Comparison of ENCODE assay signal across 13 cellular contexts in genomic region chr5:39426136-39426535, GRCh38. TPM values are rescaled to one million over a fixed set of nuclear protein-coding genes. Genes with fewer than 3 reads are reported as not detected.
A peak's percentile ranks its signal among the peaks of the same experiment; 100 is the strongest.
DNase-seq lines count a peak whose midpoint lies in the region; ATAC-seq, FAIRE-seq and TF ChIP-seq lines count a peak whose summit lies in the region.
"Had no signal": no experiment of that assay in that cellular context is flagged by ENCODE, and none has a peak within 500 bp of the region (broad histone marks: within the 10 kb centered on the region; RNA-seq: fewer than 3 reads in every experiment).

No MANE protein-coding gene starts in this region.

- peaks cover 0 to 31% (median 0%) of the 10 kb centered on the region in 11 experiments; a peak in 4 of 22 replicates for H3K36me3 ChIP-seq in BLaER1 treated with 17β-estradiol and CSF1 and Interleukin-3, amounts not matched to agents 10 nM and 100 nM
- peaks cover 26% of the 10 kb centered on the region for H3K36me3 ChIP-seq in SJSA1

- H3K4me3 ChIP-seq in BLaER1 treated with 17β-estradiol and CSF1 and Interleukin-3, amounts not matched to agents 10 nM and 100 nM: no peak overlapping the region
- H3K4me3 ChIP-seq in SJSA1: no peak overlapping the region; the same call in 1 of the 2 replicates

- CTCF ChIA-PET in activated naive CD4-positive, alpha-beta T cell treated with anti-CD3 and anti-CD28 coated beads, Interleukin-2, amount 10 ng/mL, durations not matched to agents 7 days and 5 days (lab: Charles Lee): interaction anchor here (0.7 kb wide), 1 partner anchor 509 kb away, joined by 3 read pairs; no protein-coding TSS in a partner anchor

- H3K4me2 ChIP-seq in BLaER1 treated with 17β-estradiol and CSF1 and Interleukin-3, amounts not matched to agents 10 nM and 100 nM: peak overlapping the region; percentile 72 to 94 (median 81); a peak in 19 of 22 replicates

- no peaks in the 10 kb centered on the region for H3K27me3 Mint-ChIP-seq in progenitor cell of endocrine pancreas
- H3K27me3 Mint-ChIP-seq in activated naive CD4-positive, alpha-beta T cell treated with anti-CD3 and anti-CD28 coated beads, Interleukin-2, amount 10 ng/mL, durations not matched to agents 7 days and 5 days: peaks cover 53% of the 10 kb centered on the region

- H3K4me1 Mint-ChIP-seq in progenitor cell of endocrine pancreas (ENCODE audit: low read depth): peaks cover 37% of the 10 kb centered on the region
- peaks cover 7% of the 10 kb centered on the region for H3K4me1 Mint-ChIP-seq in activated naive CD4-positive, alpha-beta T cell treated with anti-CD3 and anti-CD28 coated beads, Interleukin-2, amount 10 ng/mL, durations not matched to agents 7 days and 5 days

- H3K9ac ChIP-seq in BLaER1 treated with 17β-estradiol and CSF1 and Interleukin-3, amounts not matched to agents 10 nM and 100 nM: peak overlapping the region in 1 of 11 experiments; percentile 90; a peak in 3 of 22 replicates

- DNase-seq in SJSA1 (ENCODE audit: low read depth in 1 of 2, low spot score in 2 of 2) (peak in 1 of 2 experiments; percentile 48), glomerular visceral epithelial cell (ENCODE audit: extremely low spot score) (peak; percentile 20), progenitor cell of endocrine pancreas (ENCODE audit: low spot score, unreplicated experiment) (no peak), NCI-H2029 (lab: John Stamatoyannopoulos, UW) (no peak), frontal cortex (ENCODE audit: low spot score in 2 of 2) (no peak)
- DNase-seq in activated naive CD4-positive, alpha-beta T cell treated with anti-CD3 and anti-CD28 coated beads, Interleukin-2, amount 10 ng/mL, durations not matched to agents 7 days and 5 days: no peak
- DNase-seq: activated CD8-positive, alpha-beta T cell treated with anti-CD3 and anti-CD28 coated beads, Interleukin-2, amount 10 ng/mL, durations not matched to agents 7 days and 5 days; NCI-H146 had no signal

- no peaks in the 10 kb centered on the region for H3K36me3 Mint-ChIP-seq in progenitor cell of endocrine pancreas (ENCODE audit: insufficient read depth)
- no peaks in the 10 kb centered on the region for H3K36me3 Mint-ChIP-seq in activated naive CD4-positive, alpha-beta T cell treated with anti-CD3 and anti-CD28 coated beads, Interleukin-2, amount 10 ng/mL, durations not matched to agents 7 days and 5 days
- H3K36me3 Mint-ChIP-seq: activated naive CD8-positive, alpha-beta T cell had no signal

- no peak for TF ChIP-seq CTCF in progenitor cell of endocrine pancreas (IDR thresholded peaks at IDR 0.05; ENCODE audit: unreplicated experiment)

- no peaks in the 10 kb centered on the region for H3K9me3 Mint-ChIP-seq in progenitor cell of endocrine pancreas (ENCODE audit: low read depth)
- H3K9me3 Mint-ChIP-seq in activated naive CD4-positive, alpha-beta T cell treated with anti-CD3 and anti-CD28 coated beads, Interleukin-2, amount 10 ng/mL, durations not matched to agents 7 days and 5 days: no peaks in the 10 kb centered on the region

- peak overlapping the region in 2 of 11 experiments; percentile 7 to 86; a peak in 2 of 22 replicates for H3K27ac ChIP-seq in BLaER1 treated with 17β-estradiol and CSF1 and Interleukin-3, amounts not matched to agents 10 nM and 100 nM
- peak overlapping the region; percentile 90 for H3K27ac ChIP-seq in SJSA1

- ATAC-seq in HG03354 (IDR thresholded peaks at IDR 0.05; ENCODE audit: poor library complexity, severe bottlenecking, unreplicated experiment): no peak
- ATAC-seq: activated CD8-positive, alpha-beta T cell treated with anti-CD3 and anti-CD28 coated beads, Interleukin-2, amount 10 ng/mL, durations not matched to agents 7 days and 5 days had no signal

- no peak for FAIRE-seq in frontal cortex (lab: Jason Lieb, UNC)
- FAIRE-seq: G401.6 had no signal

- H3K9me3 ChIP-seq in BLaER1 treated with 17β-estradiol and CSF1 and Interleukin-3, amounts not matched to agents 10 nM and 100 nM (replicated peaks in 1 of 11): no peaks in the 10 kb centered on the region
- H3K9me3 ChIP-seq in SJSA1 (replicated peaks): no peaks in the 10 kb centered on the region

- peaks cover 0 to 21% (median 0%) of the 10 kb centered on the region in 11 experiments; a peak in 2 of 22 replicates for H4K20me1 ChIP-seq in BLaER1 treated with 17β-estradiol and CSF1 and Interleukin-3, amounts not matched to agents 10 nM and 100 nM

- no peak overlapping the region for H3K27ac Mint-ChIP-seq in progenitor cell of endocrine pancreas
- H3K27ac Mint-ChIP-seq in activated naive CD4-positive, alpha-beta T cell treated with anti-CD3 and anti-CD28 coated beads, Interleukin-2, amount 10 ng/mL, durations not matched to agents 7 days and 5 days: no peak overlapping the region
- H3K27ac Mint-ChIP-seq: activated CD8-positive, alpha-beta T cell treated with anti-CD3 and anti-CD28 coated beads, Interleukin-2, amount 10 ng/mL, durations not matched to agents 7 days and 5 days; activated naive CD8-positive, alpha-beta T cell; CD14-positive monocyte had no signal

- H3K4me1 ChIP-seq in BLaER1 treated with 17β-estradiol and CSF1 and Interleukin-3, amounts not matched to agents 10 nM and 100 nM: peaks cover 20 to 55% (median 37%) of the 10 kb centered on the region in 10 experiments
- peaks cover 57% of the 10 kb centered on the region for H3K4me1 ChIP-seq in SJSA1 (replicated peaks)

- H3K27me3 ChIP-seq in BLaER1 treated with 17β-estradiol and CSF1 and Interleukin-3, amounts not matched to agents 10 nM and 100 nM: peaks cover 0 to 11% (median 0%) of the 10 kb centered on the region in 11 experiments; a peak in 5 of 22 replicates
- H3K27me3 ChIP-seq in SJSA1 (replicated peaks): no peaks in the 10 kb centered on the region

- peak overlapping the region; percentile 51 for H3K4me3 Mint-ChIP-seq in progenitor cell of endocrine pancreas (ENCODE audit: low read depth)
- no peak overlapping the region for H3K4me3 Mint-ChIP-seq in activated naive CD4-positive, alpha-beta T cell treated with anti-CD3 and anti-CD28 coated beads, Interleukin-2, amount 10 ng/mL, durations not matched to agents 7 days and 5 days
- H3K4me3 Mint-ChIP-seq: activated CD8-positive, alpha-beta T cell treated with anti-CD3 and anti-CD28 coated beads, Interleukin-2, amount 10 ng/mL, durations not matched to agents 7 days and 5 days had no signal

RNA-seq across cellular contexts. Expression of gene DAB2, which starts 1.4 kb away (rescaled TPM):
- 49.9 and 65.0 TPM in 2 replicates for total RNA-seq in SJSA1 (2014; rRNA removed; shearing (Covaris generic))
- 43.9 and 46.0 TPM in 2 replicates for total RNA-seq in progenitor cell of endocrine pancreas
- total RNA-seq in frontal cortex: 8.6 TPM
- total RNA-seq: activated CD8-positive, alpha-beta T cell treated with anti-CD3 and anti-CD28 coated beads, Interleukin-2, amount 10 ng/mL, durations not matched to agents 7 days and 5 days had no signal
